ENCODE assay signal across 21 cellular contexts in the genomic region with DNA sequence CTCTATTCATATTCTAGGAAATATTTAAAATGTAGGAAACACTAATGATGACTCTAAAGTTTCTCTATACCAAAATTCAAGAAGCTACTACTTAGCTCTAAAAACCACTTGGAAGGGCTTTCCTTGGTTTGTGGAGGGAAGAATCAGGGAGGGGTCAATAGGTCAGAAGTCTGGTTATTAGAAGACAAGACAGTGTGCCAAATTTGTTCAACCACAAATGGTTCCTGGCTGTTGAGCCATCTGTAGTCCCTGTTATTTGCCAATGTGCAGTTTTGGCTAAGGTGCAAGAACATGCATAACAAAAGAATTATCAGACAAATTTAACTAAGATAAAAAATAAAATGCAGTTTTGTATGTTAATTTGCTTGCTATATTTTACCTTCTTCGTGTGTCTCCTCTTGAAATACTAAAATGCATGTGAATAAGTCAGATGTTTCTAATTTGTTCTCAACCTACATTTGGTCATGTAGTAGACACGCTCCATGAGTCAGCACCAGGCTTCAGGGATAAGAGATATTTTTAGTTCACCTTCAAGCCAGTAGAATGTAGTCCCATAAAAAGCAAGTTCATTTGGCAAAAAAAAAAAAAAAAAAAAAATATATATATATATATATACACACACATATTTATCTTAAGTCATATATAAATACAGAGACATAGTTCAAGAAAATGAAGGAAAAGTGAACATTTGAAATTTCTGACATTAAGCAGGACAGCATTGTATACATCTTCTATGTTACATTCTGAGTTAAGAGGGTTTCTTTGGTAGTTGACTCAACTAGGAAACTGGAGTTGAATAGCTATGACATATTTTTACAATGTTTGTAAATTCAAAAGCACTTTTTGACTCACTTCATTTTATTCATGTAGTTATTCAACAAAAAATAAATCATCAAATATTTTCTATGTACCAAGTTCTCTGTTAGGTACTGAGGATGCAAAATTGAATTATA.
A peak's percentile ranks its signal among the peaks of the same experiment; 100 is the strongest.
DNase-seq lines count a peak whose midpoint lies in the region; TF ChIP-seq lines count a peak whose summit lies in the region.
"Had no signal": no experiment of that assay in that cellular context is flagged by ENCODE, and none has a peak within 500 bp of the region (broad histone marks: within the 10 kb centered on the region; RNA-seq: fewer than 3 reads in every experiment).

No MANE protein-coding gene starts in this region.

- no peaks in the 10 kb centered on the region for H3K4me1 Mint-ChIP-seq in neural progenitor cell

- H3K36me3 Mint-ChIP-seq in neural progenitor cell = no peaks in the 10 kb centered on the region
- H3K36me3 Mint-ChIP-seq: activated naive CD8-positive, alpha-beta T cell had no signal

- H3K27me3 Mint-ChIP-seq in neural progenitor cell (ENCODE audit: insufficient read depth, low read depth) = no peaks in the 10 kb centered on the region
- H3K27me3 Mint-ChIP-seq: stimulated activated naive CD8-positive, alpha-beta T cell treated with anti-CD3 and anti-CD28 coated beads, Interleukin-15, Interleukin-2, amounts not matched to agents 100 ng/mL and 50 ng/mL, for 24 hours had no signal

- no peak overlapping the region for H3K4me2 ChIP-seq in neural progenitor cell

- H4K20me1 ChIP-seq in neural progenitor cell (ENCODE audit: low read depth) = no peaks in the 10 kb centered on the region

- no peak overlapping the region for H2AFZ ChIP-seq in neural progenitor cell (replicated peaks)

- TF ChIP-seq CTCF in neural progenitor cell (IDR thresholded peaks at IDR 0.05) = no peak

- DNase-seq in EL = peak; percentile 35
- peak; percentile 35 for DNase-seq in MG63
- DNase-seq in cerebellum (ENCODE audit: low spot score) = peak; percentile 26
- DNase-seq in NCI-H2107 treated with DMSO at 0.1 percent for 48 hours (lab: John Stamatoyannopoulos, UW; ENCODE audit: unreplicated experiment) = no peak
- no peak for DNase-seq in DMS153 treated with DMSO at 0.1 percent for 48 hours (lab: John Stamatoyannopoulos, UW; ENCODE audit: unreplicated experiment)
- no peak for DNase-seq in GDM1 (lab: John Stamatoyannopoulos, UW)
- no peak for DNase-seq in neural progenitor cell (ENCODE audit: low spot score)
- DNase-seq: activated CD4-positive, alpha-beta T cell treated with anti-CD3 and anti-CD28 coated beads for 1 hour; activated T-cell treated with anti-CD3 and anti-CD28 coated beads for 4 hours; cerebellar nuclear complex; DMS79; NCI-H187 treated with DMSO at 0.1 percent for 48 hours; NCI-H82; SHP77 had no signal

- no peak overlapping the region for H3K27ac Mint-ChIP-seq in neural progenitor cell
- H3K27ac Mint-ChIP-seq: activated naive CD8-positive, alpha-beta T cell; stimulated activated naive CD8-positive, alpha-beta T cell treated with anti-CD3 and anti-CD28 coated beads, Interleukin-15, Interleukin-2, amounts not matched to agents 100 ng/mL and 50 ng/mL, for 24 hours; T-helper 2 cell treated with Interferon-gamma antibody and Interleukin-4, amounts not matched to agents 5 μg/mL and 100 μg/mL, for 36 hours had no signal

- H3K79me2 ChIP-seq in neural progenitor cell (ENCODE audit: low read depth) = no peaks in the 10 kb centered on the region

- H3K9me3 ChIP-seq in MG63 = no peaks in the 10 kb centered on the region
- H3K9me3 ChIP-seq in neural progenitor cell (ENCODE audit: low read depth) = no peaks in the 10 kb centered on the region
- H3K9me3 ChIP-seq: HAP-1 had no signal

- H3K36me3 ChIP-seq in MG63 (no peaks in the 10 kb centered on the region), rectal smooth muscle tissue (ENCODE audit: control insufficient read depth, insufficient read depth, low read length) (no peaks in the 10 kb centered on the region), neural progenitor cell (no peaks in the 10 kb centered on the region)
- H3K36me3 ChIP-seq: HAP-1 had no signal

- no peak overlapping the region for H3K4me3 Mint-ChIP-seq in neural progenitor cell
- H3K4me3 Mint-ChIP-seq: activated naive CD8-positive, alpha-beta T cell; stimulated activated naive CD8-positive, alpha-beta T cell treated with anti-CD3 and anti-CD28 coated beads, Interleukin-15, Interleukin-2, amounts not matched to agents 100 ng/mL and 50 ng/mL, for 24 hours; T-helper 2 cell treated with Interferon-gamma antibody and Interleukin-4, amounts not matched to agents 5 μg/mL and 100 μg/mL, for 36 hours had no signal

- no peaks in the 10 kb centered on the region for H3K9me3 Mint-ChIP-seq in neural progenitor cell
- H3K9me3 Mint-ChIP-seq: stimulated activated naive CD8-positive, alpha-beta T cell treated with anti-CD3 and anti-CD28 coated beads, Interleukin-15, Interleukin-2, amounts not matched to agents 100 ng/mL and 50 ng/mL, for 24 hours; T-helper 2 cell treated with Interferon-gamma antibody and Interleukin-4, amounts not matched to agents 5 μg/mL and 100 μg/mL, for 36 hours had no signal

- H3K9ac ChIP-seq in rectal smooth muscle tissue (ENCODE audit: low read length) = no peak overlapping the region
- no peak overlapping the region for H3K9ac ChIP-seq in neural progenitor cell

- no peaks in the 10 kb centered on the region for H3F3A ChIP-seq in neural progenitor cell (ENCODE audit: low read depth)

- no peak overlapping the region for H3K4me3 ChIP-seq in MG63
- H3K4me3 ChIP-seq in rectal smooth muscle tissue (ENCODE audit: low read length) = no peak overlapping the region
- no peak overlapping the region for H3K4me3 ChIP-seq in neural progenitor cell
- H3K4me3 ChIP-seq: GM12878, HAP-1 had no signal

- H3K27me3 ChIP-seq in MG63 (no peaks in the 10 kb centered on the region), rectal smooth muscle tissue (ENCODE audit: control insufficient read depth, insufficient read depth, low read length) (no peaks in the 10 kb centered on the region), neural progenitor cell (no peaks in the 10 kb centered on the region)

- H3K27ac ChIP-seq in rectal smooth muscle tissue (ENCODE audit: low read depth, low read length) = peak overlapping the region; percentile 24
- H3K27ac ChIP-seq in neural progenitor cell = no peak overlapping the region
- H3K27ac ChIP-seq: HL-60 had no signal

- H3K4me1 ChIP-seq in rectal smooth muscle tissue (ENCODE audit: control insufficient read depth, insufficient read depth, low read length) (peaks cover 3% of the 10 kb centered on the region), neural progenitor cell (no peaks in the 10 kb centered on the region)
- H3K4me1 ChIP-seq: HAP-1 had no signal

Comparison
In these comparisons a context has a peak if more than half of its experiments do, and no peak if none do; other contexts are left out.
1. DNase-seq: peak in EL (single experiment), MG63 (single experiment) and cerebellum (single experiment); none in NCI-H2107 treated with DMSO at 0.1 percent for 48 hours (single experiment), DMS153 treated with DMSO at 0.1 percent for 48 hours (single experiment), GDM1 (single experiment) and neural progenitor cell (single experiment).